ENCODE assay signal across 8 cellular contexts in genomic region chr6:15244605-15245360, GRCh38. TPM values are rescaled to one million over a fixed set of nuclear protein-coding genes. Genes with fewer than 3 reads are reported as not detected.
DNase-seq lines count a peak whose midpoint lies in the region; ATAC-seq, FAIRE-seq and TF ChIP-seq lines count a peak whose summit lies in the region.

No MANE protein-coding gene starts in this region.

- POLR2A ChIA-PET in MCF 10A (lab: Yijun Ruan, JAX), result interaction anchor here (0.6 to 3.1 kb wide), 10 partner anchors 8 to 1034 kb away, joined by 3 to 19 read pairs (median 3); no protein-coding TSS in a partner anchor

- H3K4me3 ChIP-seq in Karpas-422 (ENCODE audit: low read length) (peak overlapping the region; percentile 84), iPS-20b (ENCODE audit: low read length) (peak overlapping the region; percentile 100), small intestine (ENCODE audit: low read depth in 1 of 2, low read length in 2 of 2) (peak overlapping the region; percentile 98)

- H3K4me1 ChIP-seq in Karpas-422 (ENCODE audit: low read length) (peaks cover 35% of the 10 kb centered on the region), iPS-20b (ENCODE audit: insufficient read depth, low read length) (peaks cover 35% of the 10 kb centered on the region; the same call in 1 of the 2 replicates), small intestine (ENCODE audit: control insufficient read depth in 2 of 2, insufficient read depth in 1 of 2, low read depth in 1 of 2, low read length in 1 of 2) (no peaks in the 10 kb centered on the region)

- H2AFZ ChIP-seq in Karpas-422 (ENCODE audit: low read length), result peak overlapping the region; percentile 92

- no peak for TF ChIP-seq CTCF in MCF 10A (IDR thresholded peaks at IDR 0.05; ENCODE audit: unreplicated experiment)

- H4K20me1 ChIP-seq in Karpas-422 (ENCODE audit: insufficient read depth, low read depth, low read length), result no peaks in the 10 kb centered on the region; the same call in 1 of the 2 replicates

- H3K4me3 Mint-ChIP-seq in T-helper 1 cell treated with Interleukin-12 subunit alpha and Interleukin-12 subunit beta and Interleukin-4 antibody, amounts not matched to agents 30 μg/mL and 1 μg/mL, for 36 hours, result peak overlapping the region; percentile 96
- peak overlapping the region; percentile 95 for H3K4me3 Mint-ChIP-seq in MCF 10A (ENCODE audit: unreplicated experiment)

- DNase-seq in DMS 273 treated with DMSO at 0.1 percent for 48 hours (lab: John Stamatoyannopoulos, UW), result peak; percentile 35
- peak; percentile 65 for DNase-seq in Karpas-422
- peak; percentile 70 for DNase-seq in MCF 10A (ENCODE audit: unreplicated experiment)
- peak; percentile 76 for DNase-seq in small intestine
- DNase-seq in DMS79 (lab: John Stamatoyannopoulos, UW), result no peak

- 0 out of 2 replicates have a peak, but pooled peaks cover 4% of the 10 kb centered on the region for H3K27me3 ChIP-seq in Karpas-422 (ENCODE audit: low read length)
- H3K27me3 ChIP-seq in iPS-20b (ENCODE audit: insufficient read depth, low read length), result no peaks in the 10 kb centered on the region
- no peaks in the 10 kb centered on the region for H3K27me3 ChIP-seq in small intestine (ENCODE audit: control insufficient read depth in 2 of 2, insufficient read depth in 2 of 2, low read length in 2 of 2)

- intact Hi-C loops in MCF 10A (cut with micrococcal nuclease), result loop anchor here (1.0 to 5.0 kb wide), 8 partner anchors 148 to 973 kb away; no protein-coding TSS in a partner anchor

- no peaks in the 10 kb centered on the region for H3K9me2 ChIP-seq in Karpas-422 (replicated peaks; ENCODE audit: insufficient read depth, low read length)

- H3K4me1 Mint-ChIP-seq in T-helper 1 cell treated with Interleukin-12 subunit alpha and Interleukin-12 subunit beta and Interleukin-4 antibody, amounts not matched to agents 30 μg/mL and 1 μg/mL, for 36 hours (ENCODE audit: low read depth), result peaks cover 18% of the 10 kb centered on the region
- peaks cover 10% of the 10 kb centered on the region for H3K4me1 Mint-ChIP-seq in MCF 10A (ENCODE audit: insufficient read depth, unreplicated experiment)

- H3K36me3 ChIP-seq in Karpas-422 (ENCODE audit: insufficient read depth, low read length) (no peaks in the 10 kb centered on the region), iPS-20b (ENCODE audit: insufficient read depth, low read depth, low read length) (0 out of 2 replicates have a peak, but pooled peaks cover 10% of the 10 kb centered on the region), small intestine (ENCODE audit: control insufficient read depth in 2 of 2, insufficient read depth in 2 of 2, low read length in 2 of 2) (no peaks in the 10 kb centered on the region)

- H3K36me3 Mint-ChIP-seq in T-helper 1 cell treated with Interleukin-12 subunit alpha and Interleukin-12 subunit beta and Interleukin-4 antibody, amounts not matched to agents 30 μg/mL and 1 μg/mL, for 36 hours (ENCODE audit: low read depth), result peaks cover 7% of the 10 kb centered on the region
- peaks cover 7% of the 10 kb centered on the region for H3K36me3 Mint-ChIP-seq in MCF 10A (ENCODE audit: insufficient read depth, unreplicated experiment)

- no peak for FAIRE-seq in small intestine (lab: Jason Lieb, UNC)

- no peaks in the 10 kb centered on the region for H3K9me3 Mint-ChIP-seq in T-helper 1 cell treated with Interleukin-12 subunit alpha and Interleukin-12 subunit beta and Interleukin-4 antibody, amounts not matched to agents 30 μg/mL and 1 μg/mL, for 36 hours
- H3K9me3 Mint-ChIP-seq in MCF 10A (ENCODE audit: unreplicated experiment), result no peaks in the 10 kb centered on the region

- peak overlapping the region; percentile 72 for H3K9ac ChIP-seq in Karpas-422 (ENCODE audit: low read length)
- H3K9ac ChIP-seq in iPS-20b (ENCODE audit: low read depth, low read length), result peak overlapping the region; percentile 78

- peak overlapping the region; percentile 97 for H3K27ac Mint-ChIP-seq in T-helper 1 cell treated with Interleukin-12 subunit alpha and Interleukin-12 subunit beta and Interleukin-4 antibody, amounts not matched to agents 30 μg/mL and 1 μg/mL, for 36 hours
- H3K27ac Mint-ChIP-seq in MCF 10A (ENCODE audit: low read depth, unreplicated experiment), result peak overlapping the region; percentile 94

- H3K9me3 ChIP-seq in Karpas-422 (ENCODE audit: low read length), result no peaks in the 10 kb centered on the region
- H3K9me3 ChIP-seq in iPS-20b (ENCODE audit: insufficient read depth, low read depth, low read length), result no peaks in the 10 kb centered on the region
- H3K9me3 ChIP-seq in small intestine (ENCODE audit: control insufficient read depth, low read depth), result no peaks in the 10 kb centered on the region

- BruUV-seq in MCF 10A (replicated peaks; lab: Mats Ljungman, UMichigan), result no TSS peak

- H3K27me3 Mint-ChIP-seq in T-helper 1 cell treated with Interleukin-12 subunit alpha and Interleukin-12 subunit beta and Interleukin-4 antibody, amounts not matched to agents 30 μg/mL and 1 μg/mL, for 36 hours (ENCODE audit: low read depth), result no peaks in the 10 kb centered on the region
- H3K27me3 Mint-ChIP-seq in MCF 10A (ENCODE audit: insufficient read depth, unreplicated experiment), result no peaks in the 10 kb centered on the region

- 1 to 2% (median 1%) methylated on average over 57 to 92 of the region's 92 CpGs for WGBS in small intestine, 3 donors

- H3K27ac ChIP-seq in Karpas-422 (ENCODE audit: low read length) (no peak overlapping the region), iPS-20b (ENCODE audit: low read length) (no peak overlapping the region), small intestine (ENCODE audit: low read depth in 1 of 2, low read length in 1 of 2) (peak overlapping the region; percentile 38 to 98)

- CTCF ChIA-PET in MCF 10A (lab: Yijun Ruan, JAX), result interaction anchor here (0.7 kb wide), 1 partner anchor 378 kb away, joined by 3 read pairs; no protein-coding TSS in a partner anchor

- peak; percentile 18 for ATAC-seq in GM21528 (IDR thresholded peaks at IDR 0.05; ENCODE audit: low FRiP score, unreplicated experiment)

- H3K79me2 ChIP-seq in Karpas-422 (ENCODE audit: low read length), result no peaks in the 10 kb centered on the region

- H3K4me2 ChIP-seq in Karpas-422 (ENCODE audit: low read depth, low read length, poor library complexity, severe bottlenecking), result peak overlapping the region; percentile 94

RNA-seq across cellular contexts. Expression of gene JARID2, which starts 1.1 kb away (rescaled TPM):
- total RNA-seq in Karpas-422 (2014; rRNA removed; shearing (Covaris generic); ENCODE audit: low replicate concordance), result 2.8 and 5.1 TPM in 2 replicates
- 21.0 and 27.8 TPM in 2 replicates for total RNA-seq in MCF 10A (2022)
- 1 to 10 TPM; 4.9 to 8.0 (median 5.4) TPM for polyA plus RNA-seq in small intestine

Comparison
In these comparisons a context has a peak if more than half of its experiments do, and no peak if none do; other contexts are left out.
1. H3K27ac ChIP-seq: peak in small intestine (2 of 2); none in Karpas-422 (single experiment) and iPS-20b (single experiment).
2. Peak in every context shown above with its lines, with median percentiles within 50 percentile points of each other: H3K4me3 ChIP-seq.